Comparison of ENCODE assay signal across 1 cellular context in the genomic region with DNA sequence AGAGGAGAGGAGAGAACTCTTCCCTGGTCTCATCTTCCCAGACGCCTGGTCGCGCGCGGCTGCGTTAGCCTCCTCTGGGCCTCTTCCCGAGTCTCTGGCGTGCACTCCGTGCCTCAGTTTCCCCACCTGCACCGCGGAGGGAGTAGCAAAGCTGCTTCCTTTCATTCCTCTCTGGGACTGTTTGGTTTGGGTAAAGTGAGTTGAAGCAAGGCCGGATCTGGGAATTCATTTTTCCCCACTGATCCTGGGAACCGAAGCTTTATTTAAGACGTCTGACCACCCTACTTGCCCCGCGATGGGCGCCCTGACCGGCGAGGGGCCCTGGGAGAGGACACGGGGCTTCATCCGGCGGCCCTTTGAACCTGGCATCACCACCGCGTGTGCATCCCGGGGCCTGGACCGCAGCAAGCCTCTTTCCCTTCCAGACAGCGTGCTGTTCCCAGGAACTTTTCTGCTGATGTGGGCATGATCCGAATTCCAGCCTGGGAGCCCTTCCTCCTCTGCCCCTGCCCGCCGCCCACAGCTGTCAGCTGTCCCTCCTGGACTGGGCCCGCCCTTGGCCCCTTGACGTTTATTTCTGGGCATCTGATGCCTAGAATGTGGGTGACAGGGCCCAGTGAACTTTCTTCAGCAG.
TF ChIP-seq lines count a peak whose summit lies in the region.

No MANE protein-coding gene starts in this region.

TF ChIP-seq in GM12878, 131 proteins besides CTCF, POLR2A, EP300 and RAD21 (continued from another document):
- TF ChIP-seq, protein P1, sequence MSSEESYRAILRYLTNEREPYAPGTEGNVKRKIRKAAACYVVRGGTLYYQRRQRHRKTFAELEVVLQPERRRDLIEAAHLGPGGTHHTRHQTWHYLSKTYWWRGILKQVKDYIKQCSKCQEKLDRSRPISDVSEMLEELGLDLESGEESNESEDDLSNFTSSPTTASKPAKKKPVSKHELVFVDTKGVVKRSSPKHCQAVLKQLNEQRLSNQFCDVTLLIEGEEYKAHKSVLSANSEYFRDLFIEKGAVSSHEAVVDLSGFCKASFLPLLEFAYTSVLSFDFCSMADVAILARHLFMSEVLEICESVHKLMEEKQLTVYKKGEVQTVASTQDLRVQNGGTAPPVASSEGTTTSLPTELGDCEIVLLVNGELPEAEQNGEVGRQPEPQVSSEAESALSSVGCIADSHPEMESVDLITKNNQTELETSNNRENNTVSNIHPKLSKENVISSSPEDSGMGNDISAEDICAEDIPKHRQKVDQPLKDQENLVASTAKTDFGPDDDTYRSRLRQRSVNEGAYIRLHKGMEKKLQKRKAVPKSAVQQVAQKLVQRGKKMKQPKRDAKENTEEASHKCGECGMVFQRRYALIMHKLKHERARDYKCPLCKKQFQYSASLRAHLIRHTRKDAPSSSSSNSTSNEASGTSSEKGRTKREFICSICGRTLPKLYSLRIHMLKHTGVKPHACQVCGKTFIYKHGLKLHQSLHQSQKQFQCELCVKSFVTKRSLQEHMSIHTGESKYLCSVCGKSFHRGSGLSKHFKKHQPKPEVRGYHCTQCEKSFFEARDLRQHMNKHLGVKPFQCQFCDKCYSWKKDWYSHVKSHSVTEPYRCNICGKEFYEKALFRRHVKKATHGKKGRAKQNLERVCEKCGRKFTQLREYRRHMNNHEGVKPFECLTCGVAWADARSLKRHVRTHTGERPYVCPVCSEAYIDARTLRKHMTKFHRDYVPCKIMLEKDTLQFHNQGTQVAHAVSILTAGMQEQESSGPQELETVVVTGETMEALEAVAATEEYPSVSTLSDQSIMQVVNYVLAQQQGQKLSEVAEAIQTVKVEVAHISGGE (CRISPR knock-in tag; IDR thresholded peaks at IDR 0.05), result no peak
- TF ChIP-seq SIX5 (IDR thresholded peaks at IDR 0.05; ENCODE audit: low read depth, low read length, severe bottlenecking), result no peak
- TF ChIP-seq, protein P2, sequence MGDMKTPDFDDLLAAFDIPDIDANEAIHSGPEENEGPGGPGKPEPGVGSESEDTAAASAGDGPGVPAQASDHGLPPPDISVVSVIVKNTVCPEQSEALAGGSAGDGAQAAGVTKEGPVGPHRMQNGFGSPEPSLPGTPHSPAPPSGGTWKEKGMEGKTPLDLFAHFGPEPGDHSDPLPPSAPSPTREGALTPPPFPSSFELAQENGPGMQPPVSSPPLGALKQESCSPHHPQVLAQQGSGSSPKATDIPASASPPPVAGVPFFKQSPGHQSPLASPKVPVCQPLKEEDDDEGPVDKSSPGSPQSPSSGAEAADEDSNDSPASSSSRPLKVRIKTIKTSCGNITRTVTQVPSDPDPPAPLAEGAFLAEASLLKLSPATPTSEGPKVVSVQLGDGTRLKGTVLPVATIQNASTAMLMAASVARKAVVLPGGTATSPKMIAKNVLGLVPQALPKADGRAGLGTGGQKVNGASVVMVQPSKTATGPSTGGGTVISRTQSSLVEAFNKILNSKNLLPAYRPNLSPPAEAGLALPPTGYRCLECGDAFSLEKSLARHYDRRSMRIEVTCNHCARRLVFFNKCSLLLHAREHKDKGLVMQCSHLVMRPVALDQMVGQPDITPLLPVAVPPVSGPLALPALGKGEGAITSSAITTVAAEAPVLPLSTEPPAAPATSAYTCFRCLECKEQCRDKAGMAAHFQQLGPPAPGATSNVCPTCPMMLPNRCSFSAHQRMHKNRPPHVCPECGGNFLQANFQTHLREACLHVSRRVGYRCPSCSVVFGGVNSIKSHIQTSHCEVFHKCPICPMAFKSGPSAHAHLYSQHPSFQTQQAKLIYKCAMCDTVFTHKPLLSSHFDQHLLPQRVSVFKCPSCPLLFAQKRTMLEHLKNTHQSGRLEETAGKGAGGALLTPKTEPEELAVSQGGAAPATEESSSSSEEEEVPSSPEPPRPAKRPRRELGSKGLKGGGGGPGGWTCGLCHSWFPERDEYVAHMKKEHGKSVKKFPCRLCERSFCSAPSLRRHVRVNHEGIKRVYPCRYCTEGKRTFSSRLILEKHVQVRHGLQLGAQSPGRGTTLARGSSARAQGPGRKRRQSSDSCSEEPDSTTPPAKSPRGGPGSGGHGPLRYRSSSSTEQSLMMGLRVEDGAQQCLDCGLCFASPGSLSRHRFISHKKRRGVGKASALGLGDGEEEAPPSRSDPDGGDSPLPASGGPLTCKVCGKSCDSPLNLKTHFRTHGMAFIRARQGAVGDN (IDR thresholded peaks at IDR 0.05), result no peak
- no peak for TF ChIP-seq STAT1 (conservative IDR thresholded peaks at IDR 0.05)
- TF ChIP-seq, protein P3, sequence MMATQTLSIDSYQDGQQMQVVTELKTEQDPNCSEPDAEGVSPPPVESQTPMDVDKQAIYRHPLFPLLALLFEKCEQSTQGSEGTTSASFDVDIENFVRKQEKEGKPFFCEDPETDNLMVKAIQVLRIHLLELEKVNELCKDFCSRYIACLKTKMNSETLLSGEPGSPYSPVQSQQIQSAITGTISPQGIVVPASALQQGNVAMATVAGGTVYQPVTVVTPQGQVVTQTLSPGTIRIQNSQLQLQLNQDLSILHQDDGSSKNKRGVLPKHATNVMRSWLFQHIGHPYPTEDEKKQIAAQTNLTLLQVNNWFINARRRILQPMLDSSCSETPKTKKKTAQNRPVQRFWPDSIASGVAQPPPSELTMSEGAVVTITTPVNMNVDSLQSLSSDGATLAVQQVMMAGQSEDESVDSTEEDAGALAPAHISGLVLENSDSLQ (IDR thresholded peaks at IDR 0.05), result no peak
- TF ChIP-seq MYC (IDR thresholded peaks at IDR 0.05; ENCODE audit: insufficient read depth, insufficient read length, insufficient replicate concordance, low read length, severe bottlenecking), result no peak
